ENCODE assay signal across 1 cellular context in genomic region chr19:49050376-49051033, GRCh38.
A peak's percentile ranks its signal among the peaks of the same experiment; 100 is the strongest.
TF ChIP-seq lines count a peak whose summit lies in the region.
"Not testable (repeated sequence)": the region's sequence is repeated elsewhere in the genome, so short reads cannot be mapped to it uniquely, and the experiment has no call there.

No MANE protein-coding gene starts in this region.

TF ChIP-seq in A549, 52 proteins besides CTCF, POLR2A, EP300 and RAD21:
- TF ChIP-seq, protein P1, sequence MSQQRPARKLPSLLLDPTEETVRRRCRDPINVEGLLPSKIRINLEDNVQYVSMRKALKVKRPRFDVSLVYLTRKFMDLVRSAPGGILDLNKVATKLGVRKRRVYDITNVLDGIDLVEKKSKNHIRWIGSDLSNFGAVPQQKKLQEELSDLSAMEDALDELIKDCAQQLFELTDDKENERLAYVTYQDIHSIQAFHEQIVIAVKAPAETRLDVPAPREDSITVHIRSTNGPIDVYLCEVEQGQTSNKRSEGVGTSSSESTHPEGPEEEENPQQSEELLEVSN (IDR thresholded peaks at IDR 0.05; ENCODE audit: borderline replicate concordance, low read depth) = peak; percentile 71
- not testable (repeated sequence) for TF ChIP-seq FOSL2 (IDR thresholded peaks at IDR 0.05)
- TF ChIP-seq FOSL2 (CRISPR knock-in tag; IDR thresholded peaks at IDR 0.05) = peak; percentile 73
- TF ChIP-seq JUNB (IDR thresholded peaks at IDR 0.05) = peak; percentile 31; the same call in 1 of the 2 replicates
- TF ChIP-seq, protein P2, sequence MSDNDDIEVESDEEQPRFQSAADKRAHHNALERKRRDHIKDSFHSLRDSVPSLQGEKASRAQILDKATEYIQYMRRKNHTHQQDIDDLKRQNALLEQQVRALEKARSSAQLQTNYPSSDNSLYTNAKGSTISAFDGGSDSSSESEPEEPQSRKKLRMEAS (IDR thresholded peaks at IDR 0.05) = peak; percentile 84
- TF ChIP-seq, protein P3, sequence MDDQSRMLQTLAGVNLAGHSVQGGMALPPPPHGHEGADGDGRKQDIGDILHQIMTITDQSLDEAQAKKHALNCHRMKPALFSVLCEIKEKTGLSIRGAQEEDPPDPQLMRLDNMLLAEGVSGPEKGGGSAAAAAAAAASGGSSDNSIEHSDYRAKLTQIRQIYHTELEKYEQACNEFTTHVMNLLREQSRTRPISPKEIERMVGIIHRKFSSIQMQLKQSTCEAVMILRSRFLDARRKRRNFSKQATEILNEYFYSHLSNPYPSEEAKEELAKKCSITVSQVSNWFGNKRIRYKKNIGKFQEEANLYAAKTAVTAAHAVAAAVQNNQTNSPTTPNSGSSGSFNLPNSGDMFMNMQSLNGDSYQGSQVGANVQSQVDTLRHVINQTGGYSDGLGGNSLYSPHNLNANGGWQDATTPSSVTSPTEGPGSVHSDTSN (IDR thresholded peaks at IDR 0.05) = 0 out of 2 replicates have a peak, but pooled peaks have one; percentile 41
